In genomic region chr6:30047220-30047619, GRCh38 we compare ENCODE assay signal across 23 cellular contexts. TPM values are rescaled to one million over a fixed set of nuclear protein-coding genes. Genes with fewer than 3 reads are reported as not detected.
DNase-seq lines count a peak whose midpoint lies in the region; ATAC-seq and TF ChIP-seq lines count a peak whose summit lies in the region.
"Had no signal": no experiment of that assay in that cellular context is flagged by ENCODE, and none has a peak within 500 bp of the region (broad histone marks: within the 10 kb centered on the region; RNA-seq: fewer than 3 reads in every experiment).

No MANE protein-coding gene starts in this region.

- no peak overlapping the region for H4K8ac ChIP-seq in mesenchymal stem cell (ENCODE audit: low read length)

- H3K4me1 Mint-ChIP-seq in T-helper 2 cell treated with Interferon-gamma antibody and Interleukin-4, amounts not matched to agents 5 μg/mL and 100 μg/mL, for 36 hours (ENCODE audit: low read depth): peaks cover 7% of the 10 kb centered on the region
- peaks cover 33% of the 10 kb centered on the region for H3K4me1 Mint-ChIP-seq in activated CD8-positive, alpha-beta T cell treated with anti-CD3 and anti-CD28 coated beads for 36 hours (ENCODE audit: low read depth)

- H3K36me3 ChIP-seq in mesenchymal stem cell (ENCODE audit: control insufficient read depth in 1 of 2, insufficient read depth in 2 of 2, low read depth in 1 of 2, low read length in 2 of 2) (no peaks in the 10 kb centered on the region), colonic mucosa (no peaks in the 10 kb centered on the region)

- TF ChIP-seq CTCF in NB4 (IDR thresholded peaks at IDR 0.05; ENCODE audit: low read depth, low read length) (no peak), colonic mucosa (IDR thresholded peaks at IDR 0.05) (no peak)
- no peak for TF ChIP-seq CTCF in activated CD8-positive, alpha-beta T cell treated with anti-CD3 and anti-CD28 coated beads for 36 hours (IDR thresholded peaks at IDR 0.05)

- H2BK15ac ChIP-seq in mesenchymal stem cell (ENCODE audit: low read depth, poor library complexity, severe bottlenecking): no peak overlapping the region

- no peak overlapping the region for H3K14ac ChIP-seq in mesenchymal stem cell (ENCODE audit: low read length in 2 of 2)

- CTCF ChIA-PET in activated CD8-positive, alpha-beta T cell treated with anti-CD3 and anti-CD28 coated beads for 36 hours (lab: Charles Lee): interaction anchor here (1.3 kb wide), 1 partner anchor 84 kb away, joined by 3 read pairs; no protein-coding TSS in a partner anchor

- H3K4me2 ChIP-seq in mesenchymal stem cell (ENCODE audit: low read length, poor library complexity, severe bottlenecking): no peak overlapping the region

- TF ChIP-seq POLR2A in NB4 (IDR thresholded peaks at IDR 0.05; ENCODE audit: extremely low read depth, insufficient read length): no peak

- peak overlapping the region; percentile 27 for H3K27ac Mint-ChIP-seq in T-helper 2 cell treated with Interferon-gamma antibody and Interleukin-4, amounts not matched to agents 5 μg/mL and 100 μg/mL, for 36 hours
- H3K27ac Mint-ChIP-seq in activated CD8-positive, alpha-beta T cell treated with anti-CD3 and anti-CD28 coated beads for 36 hours: peak overlapping the region; percentile 51

- peaks cover 6% of the 10 kb centered on the region for H3K79me1 ChIP-seq in mesenchymal stem cell (replicated peaks; ENCODE audit: low read length, poor library complexity, severe bottlenecking)

- no peak for DNase-seq in T-helper 2 cell treated with Interferon-gamma antibody and Interleukin-4, amounts not matched to agents 5 μg/mL and 100 μg/mL, for 36 hours (ENCODE audit: low spot score)
- DNase-seq in T-helper 2 cell (no peak), NB4 (ENCODE audit: low read depth) (peak; percentile 32), NCI-H2081 (lab: John Stamatoyannopoulos, UW) (no peak), SKM-1 treated with dmso at 0.1 percent for 144 hours (lab: John Stamatoyannopoulos, UW; ENCODE audit: unreplicated experiment) (no peak), mesenchymal stem cell (no peak), colonic mucosa (no peak)
- DNase-seq in activated CD8-positive, alpha-beta T cell treated with anti-CD3 and anti-CD28 coated beads for 36 hours: no peak
- DNase-seq: ACHN; CD8-positive, alpha-beta memory T cell; GDM1; MM.1S; NCI-H1105 treated with DMSO at 0.1 percent for 48 hours; NCI-H1694; NCI-H2081 treated with DMSO at 0.1 percent for 48 hours; NCI-H446 treated with DMSO at 0.1 percent for 48 hours; NCI-H526 treated with DMSO at 0.1 percent for 48 hours; Right ventricle myocardium superior; SW 1271 had no signal

- peak; percentile 34 for ATAC-seq in activated CD8-positive, alpha-beta T cell treated with anti-CD3 and anti-CD28 coated beads for 36 hours

- H2AK5ac ChIP-seq in mesenchymal stem cell (ENCODE audit: low read length, severe bottlenecking): no peak overlapping the region

- no peak overlapping the region for H2BK12ac ChIP-seq in mesenchymal stem cell (ENCODE audit: low read length in 2 of 2)

- H3K27ac ChIP-seq in mesenchymal stem cell (ENCODE audit: low read length, poor library complexity, severe bottlenecking) (no peak overlapping the region), colonic mucosa (no peak overlapping the region)
- H3K27ac ChIP-seq: 22Rv1; BLaER1 treated with 17β-estradiol and CSF1 and Interleukin-3, amounts not matched to agents 10 nM and 100 nM had no signal

- H3K9ac ChIP-seq in mesenchymal stem cell (ENCODE audit: low read length) (no peak overlapping the region), colonic mucosa (ENCODE audit: low read depth in 2 of 2, low read length in 2 of 2) (no peak overlapping the region)
- H3K9ac ChIP-seq: BLaER1 treated with 17β-estradiol and CSF1 and Interleukin-3, amounts not matched to agents 10 nM and 100 nM had no signal

- no peak overlapping the region for H3K23ac ChIP-seq in mesenchymal stem cell (ENCODE audit: low read length in 2 of 2)

- H3K27me3 ChIP-seq in mesenchymal stem cell (ENCODE audit: control insufficient read depth in 1 of 2, insufficient read depth in 1 of 2, low read length in 2 of 2): no peaks in the 10 kb centered on the region
- H3K27me3 ChIP-seq in colonic mucosa: no peaks in the 10 kb centered on the region
- H3K27me3 ChIP-seq: BLaER1 treated with 17β-estradiol and CSF1 and Interleukin-3, amounts not matched to agents 10 nM and 100 nM had no signal

- H3K4me3 Mint-ChIP-seq in T-helper 2 cell treated with Interferon-gamma antibody and Interleukin-4, amounts not matched to agents 5 μg/mL and 100 μg/mL, for 36 hours: peak overlapping the region; percentile 5
- H3K4me3 Mint-ChIP-seq in activated CD8-positive, alpha-beta T cell treated with anti-CD3 and anti-CD28 coated beads for 36 hours: no peak overlapping the region
- H3K4me3 Mint-ChIP-seq: CD8-positive, alpha-beta memory T cell had no signal

- no peak overlapping the region for H3K18ac ChIP-seq in mesenchymal stem cell (ENCODE audit: low read depth in 1 of 2, low read length in 2 of 2)

- H3K9me3 ChIP-seq in mesenchymal stem cell (ENCODE audit: control insufficient read depth, low read length) (no peaks in the 10 kb centered on the region), colonic mucosa (no peaks in the 10 kb centered on the region)
- H3K9me3 ChIP-seq: BLaER1 treated with 17β-estradiol and CSF1 and Interleukin-3, amounts not matched to agents 10 nM and 100 nM had no signal

- H3K9me3 Mint-ChIP-seq in T-helper 2 cell treated with Interferon-gamma antibody and Interleukin-4, amounts not matched to agents 5 μg/mL and 100 μg/mL, for 36 hours: no peaks in the 10 kb centered on the region
- H3K9me3 Mint-ChIP-seq in activated CD8-positive, alpha-beta T cell treated with anti-CD3 and anti-CD28 coated beads for 36 hours: no peaks in the 10 kb centered on the region
- H3K9me3 Mint-ChIP-seq: CD8-positive, alpha-beta memory T cell had no signal

- H3K4me3 ChIP-seq in NB4 (ENCODE audit: low read depth, low read length): no peak overlapping the region
- H3K4me3 ChIP-seq in mesenchymal stem cell (ENCODE audit: insufficient read depth in 1 of 2, low read depth in 1 of 2, low read length in 2 of 2): no peak overlapping the region
- no peak overlapping the region for H3K4me3 ChIP-seq in colonic mucosa
- H3K4me3 ChIP-seq: BLaER1 treated with 17β-estradiol and CSF1 and Interleukin-3, amounts not matched to agents 10 nM and 100 nM had no signal

- intact Hi-C loops in activated CD8-positive, alpha-beta T cell treated with anti-CD3 and anti-CD28 coated beads for 36 hours (cut with micrococcal nuclease): no loop called here
- intact Hi-C loops in colonic mucosa (cut with DNase I): no loop called here

- peaks cover 2% of the 10 kb centered on the region for H3K4me1 ChIP-seq in mesenchymal stem cell (ENCODE audit: control insufficient read depth, insufficient read depth, low read depth, low read length)
- H3K4me1 ChIP-seq in colonic mucosa: no peaks in the 10 kb centered on the region

- H2BK120ac ChIP-seq in mesenchymal stem cell (ENCODE audit: low read depth, low read length): no peak overlapping the region

- H3K36me3 Mint-ChIP-seq in T-helper 2 cell treated with Interferon-gamma antibody and Interleukin-4, amounts not matched to agents 5 μg/mL and 100 μg/mL, for 36 hours (ENCODE audit: low read depth): peaks cover 3% of the 10 kb centered on the region
- H3K36me3 Mint-ChIP-seq in activated CD8-positive, alpha-beta T cell treated with anti-CD3 and anti-CD28 coated beads for 36 hours (ENCODE audit: low read depth): peaks cover 22% of the 10 kb centered on the region

- H2BK5ac ChIP-seq in mesenchymal stem cell (ENCODE audit: low read depth, low read length, poor library complexity, severe bottlenecking): no peak overlapping the region

- no peaks in the 10 kb centered on the region for H3K27me3 Mint-ChIP-seq in T-helper 2 cell treated with Interferon-gamma antibody and Interleukin-4, amounts not matched to agents 5 μg/mL and 100 μg/mL, for 36 hours (ENCODE audit: low read depth)
- no peaks in the 10 kb centered on the region for H3K27me3 Mint-ChIP-seq in activated CD8-positive, alpha-beta T cell treated with anti-CD3 and anti-CD28 coated beads for 36 hours
- H3K27me3 Mint-ChIP-seq: CD8-positive, alpha-beta memory T cell had no signal

- H3K4ac ChIP-seq in mesenchymal stem cell (ENCODE audit: low read depth in 1 of 2, low read length in 2 of 2): no peak overlapping the region

- H4K91ac ChIP-seq in mesenchymal stem cell (ENCODE audit: low read length): no peak overlapping the region

- WGBS in mesenchymal stem cell: 64% methylated on average over 2 of the region's 2 CpGs

- H2AFZ ChIP-seq in mesenchymal stem cell (ENCODE audit: low read depth, low read length): no peak overlapping the region

- POLR2A ChIA-PET in activated CD8-positive, alpha-beta T cell treated with anti-CD3 and anti-CD28 coated beads for 36 hours (lab: Charles Lee): interaction anchor here (0.7 to 2.2 kb wide), 2 partner anchors 13 to 105 kb away, joined by 3 to 9 read pairs; partner anchors contain the start of gene POLR1H

RNA-seq across cellular contexts. Expression of gene POLR1H, which starts 13.8 kb away (rescaled TPM):
- 10 to 100 TPM; 53.0 to 58.1 TPM for total RNA-seq in activated CD8-positive, alpha-beta T cell treated with anti-CD3 and anti-CD28 coated beads for 36 hours
- polyA plus RNA-seq in mesenchymal stem cell (2013, experiment 1 of 2): 31.6 TPM
- polyA plus RNA-seq in mesenchymal stem cell (2013, experiment 2 of 2): 33.7 TPM
- 10 to 100 TPM; 33.2 to 38.4 TPM for total RNA-seq in colonic mucosa

RNA-seq across cellular contexts. Expression of gene PPP1R11, which starts 19.8 kb away (rescaled TPM):
- total RNA-seq in activated CD8-positive, alpha-beta T cell treated with anti-CD3 and anti-CD28 coated beads for 36 hours: 10 to 100 TPM; 33.8 to 34.1 TPM
- polyA plus RNA-seq in mesenchymal stem cell (2013, experiment 1 of 2): 57.2 TPM
- 54.2 TPM for polyA plus RNA-seq in mesenchymal stem cell (2013, experiment 2 of 2)
- 10 to 100 TPM; 77.9 to 87.1 TPM for total RNA-seq in colonic mucosa

RNA-seq across cellular contexts. Expression of gene RNF39, which starts 28.3 kb away (rescaled TPM):
- not detected for total RNA-seq in activated CD8-positive, alpha-beta T cell treated with anti-CD3 and anti-CD28 coated beads for 36 hours
- polyA plus RNA-seq in mesenchymal stem cell (2013, experiment 1 of 2): not detected
- polyA plus RNA-seq in mesenchymal stem cell (2013, experiment 2 of 2): not detected
- 1 to 10 TPM in 1 of 2 donors, under 1 TPM in 1; 0.93 to 1.6 TPM for total RNA-seq in colonic mucosa
- total RNA-seq: CD8-positive, alpha-beta memory T cell; Right ventricle myocardium superior; RPMI7951; SK-MEL-5 had no signal
